8 cellular contexts compared by ENCODE assay signal in the genomic region with DNA sequence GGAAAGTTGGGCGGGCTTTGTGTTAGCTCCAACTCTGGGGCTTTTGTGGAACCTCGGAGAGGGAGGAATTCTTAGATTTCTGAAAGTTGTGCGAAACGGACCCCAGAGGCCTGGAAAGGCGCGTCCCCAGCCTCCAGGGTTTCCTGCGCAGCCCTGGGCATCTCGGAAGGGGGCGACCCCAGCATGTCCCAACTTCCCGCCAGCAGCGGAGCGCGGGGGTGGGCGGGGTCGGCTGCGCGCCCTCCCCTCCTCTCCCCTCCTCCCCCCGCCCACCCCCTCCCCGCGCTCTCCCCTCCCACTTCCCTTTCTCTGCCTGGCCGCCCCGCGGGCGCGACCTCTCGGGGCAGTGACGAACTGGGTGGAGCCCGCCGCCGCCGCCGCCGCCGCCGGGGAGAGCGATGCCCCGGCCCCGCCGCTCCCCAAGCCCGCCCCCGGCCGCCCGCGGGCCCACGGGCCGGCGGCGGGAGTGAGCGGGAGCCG.
DNase-seq lines count a peak whose midpoint lies in the region; ATAC-seq lines count a peak whose summit lies in the region.

No MANE protein-coding gene starts in this region.

- ATAC-seq in HG02938 (IDR thresholded peaks at IDR 0.05; ENCODE audit: unreplicated experiment): peak; percentile 63

- peak; percentile 72 to 79 for DNase-seq in NCI-H2081 (lab: John Stamatoyannopoulos, UW)
- DNase-seq in NCI-H2081 treated with DMSO at 0.1 percent for 48 hours (lab: John Stamatoyannopoulos, UW): no peak
- peak; percentile 21 for DNase-seq in NCI-H2171 treated with DMSO at 0.1 percent for 48 hours (lab: John Stamatoyannopoulos, UW)
- peak; percentile 69 for DNase-seq in activated CD4-positive, CD25-positive, alpha-beta regulatory T cell treated with anti-CD3 and anti-CD28 coated beads, Interleukin-2, amount 50 U/mL, for 72 hours
- peak; percentile 44 for DNase-seq in cerebellar cortex (ENCODE audit: low spot score)
- DNase-seq in kidney tubule cell (ENCODE audit: low spot score): peak; percentile 82
- peak; percentile 67 to 73 for DNase-seq in stimulated activated CD4-positive, alpha-beta T cell treated with anti-CD3 and anti-CD28 coated beads, Interleukin-1b, Interleukin-23, amount 100 ng/mL, for 4 hours (ENCODE audit: low read depth in 2 of 2)
